Comparison of ENCODE assay signal across 17 cellular contexts in the genomic region with DNA sequence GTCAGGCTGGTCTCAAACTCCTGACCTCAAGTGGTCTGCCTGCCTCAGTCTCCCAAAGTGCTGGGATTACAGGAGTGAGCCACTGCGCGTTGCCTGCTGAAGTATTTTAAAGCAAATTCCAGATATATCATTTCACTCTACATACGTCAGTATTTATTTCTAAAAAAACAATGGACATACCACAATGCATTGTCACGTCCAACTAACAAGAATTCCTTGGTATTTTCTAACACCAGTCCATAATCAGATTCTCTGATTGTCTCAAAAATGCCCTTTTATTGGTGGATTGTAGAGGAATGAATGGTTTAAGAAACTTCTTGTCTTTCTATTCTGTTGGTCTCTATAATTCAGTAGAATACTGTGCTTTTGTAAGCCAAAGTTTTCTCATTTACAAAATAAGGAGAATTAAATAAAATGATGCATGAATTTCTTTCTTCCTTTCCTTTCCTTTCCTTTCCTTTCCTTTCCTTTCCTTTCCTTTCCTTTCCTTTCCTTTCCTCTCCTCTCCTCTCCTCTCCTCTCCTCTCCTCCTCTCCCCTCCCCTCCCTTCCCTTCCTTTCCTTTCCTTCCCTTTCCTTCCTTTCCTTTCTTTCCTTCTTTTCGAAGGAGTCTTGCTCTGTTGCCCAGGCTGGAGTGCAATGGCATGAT. TPM values are rescaled to one million over a fixed set of nuclear protein-coding genes. Genes with fewer than 3 reads are reported as not detected.
DNase-seq lines count a peak whose midpoint lies in the region; ATAC-seq, FAIRE-seq and TF ChIP-seq lines count a peak whose summit lies in the region.
"Had no signal": no experiment of that assay in that cellular context is flagged by ENCODE, and none has a peak within 500 bp of the region (broad histone marks: within the 10 kb centered on the region; RNA-seq: fewer than 3 reads in every experiment).

No MANE protein-coding gene starts in this region.

- H3K4me1 ChIP-seq in HepG2 (ENCODE audit: insufficient read depth, low read length) = no peaks in the 10 kb centered on the region
- H3K4me1 ChIP-seq in right lobe of liver = no peaks in the 10 kb centered on the region

- H2AFZ ChIP-seq in HepG2 (ENCODE audit: low read length) = no peak overlapping the region

- TF ChIP-seq CTCF in HepG2 (CRISPR knock-in tag; IDR thresholded peaks at IDR 0.05) (no peak), right lobe of liver (IDR thresholded peaks at IDR 0.05) (no peak), astrocyte of the spinal cord (IDR thresholded peaks at IDR 0.05; ENCODE audit: low read depth, low read length) (no peak), fibroblast of pulmonary artery (IDR thresholded peaks at IDR 0.05; ENCODE audit: low read length, missing control alignments) (no peak)

- H3K9me3 ChIP-seq in HepG2 (ENCODE audit: low read length) (no peaks in the 10 kb centered on the region), right lobe of liver (no peaks in the 10 kb centered on the region)
- H3K9me3 ChIP-seq: HAP-1 had no signal

- intact Hi-C loops in HepG2 (cut with micrococcal nuclease; ENCODE audit: unreplicated experiment) = no loop called here
- intact Hi-C loops in right lobe of liver (cut with DNase I) = no loop called here

- POLR2A ChIA-PET in HepG2 (lab: Yijun Ruan, JAX) = no interaction called here

- TF ChIP-seq RAD21 in HepG2 (CRISPR knock-in tag; IDR thresholded peaks at IDR 0.05) = no peak

- no peaks in the 10 kb centered on the region for H3K79me2 ChIP-seq in HepG2 (ENCODE audit: insufficient read depth, low read length)

- peaks cover 3 to 32% of the 10 kb centered on the region in 2 experiments for H3K36me3 ChIP-seq in HepG2 (replicated peaks in 1 of 2; ENCODE audit: control insufficient read depth in 1 of 2, insufficient read depth in 2 of 2, low read length in 2 of 2)
- H3K36me3 ChIP-seq in right lobe of liver = peaks cover 0 to 31% (median 15%) of the 10 kb centered on the region in 4 donors

- CTCF ChIA-PET in HepG2 (lab: Yijun Ruan, JAX; ENCODE audit: low intra/inter-chr PET ratio, low total read pairs) = no interaction called here

- no peak for DNase-seq in HepG2 (ENCODE audit: low spot score)
- no peak for DNase-seq in right lobe of liver
- DNase-seq in astrocyte of the spinal cord (ENCODE audit: low read depth, low spot score) = peak; percentile 24
- DNase-seq in fibroblast of pulmonary artery (ENCODE audit: low read depth) = peak; percentile 38
- no peak for DNase-seq in GM19240 (ENCODE audit: insufficient read length, low spot score)
- DNase-seq in GOT3 (lab: John Stamatoyannopoulos, UW) = no peak
- no peak for DNase-seq in activated gamma-delta T cell treated with Interleukin-2 at 50 U/mL for 16 hours
- DNase-seq: CD8-positive, alpha-beta T cell; COR-L47; DMS153; DMS79 treated with DMSO at 0.1 percent for 48 hours; HFFc6 had no signal

- H3K4me2 ChIP-seq in HepG2 (ENCODE audit: low read depth, low read length) = no peak overlapping the region

- TF ChIP-seq POLR2A in HepG2 (IDR thresholded peaks at IDR 0.05; ENCODE audit: insufficient read depth in 1 of 2, low read depth in 2 of 2, low read length in 2 of 2) (no peak), right lobe of liver (IDR thresholded peaks at IDR 0.05) (no peak)

- FAIRE-seq in HepG2 (lab: Jason Lieb, UNC) = no peak
- FAIRE-seq: D721Med, H1 had no signal

- no peaks in the 10 kb centered on the region for H4K20me1 ChIP-seq in HepG2 (ENCODE audit: insufficient read depth, low read length)

- H3K27ac ChIP-seq in HepG2 (ENCODE audit: extremely low read length, insufficient read depth, low read length) (no peak overlapping the region), right lobe of liver (no peak overlapping the region)
- H3K27ac ChIP-seq: 22Rv1 had no signal

- TF ChIP-seq EP300 in HepG2 (IDR thresholded peaks at IDR 0.05; ENCODE audit: low read depth in 2 of 2, low read length in 2 of 2) (no peak), HepG2 (CRISPR knock-in tag; IDR thresholded peaks at IDR 0.05; ENCODE audit: borderline replicate concordance) (no peak)

- no TSS peak for BruUV-seq in HepG2 (replicated peaks; lab: Mats Ljungman, UMichigan)

- H3K27me3 ChIP-seq in HepG2 (ENCODE audit: control insufficient read depth in 1 of 2, insufficient read depth in 2 of 2, low read length in 2 of 2) (no peaks in the 10 kb centered on the region), right lobe of liver (no peaks in the 10 kb centered on the region)

- in situ Hi-C loops in HepG2 (cut with HindIII; ENCODE audit: extremely low pct_ligation_motif_present, low pct_unique_long_range_greater_than_20kb) (no loop called here), astrocyte of the spinal cord (cut with HindIII; ENCODE audit: low sequenced_read_pairs) (no loop called here)

- ATAC-seq in HepG2 = no peak
- no peak for ATAC-seq in right lobe of liver
- no peak for ATAC-seq in GM18511 (IDR thresholded peaks at IDR 0.05; ENCODE audit: unreplicated experiment)
- ATAC-seq: CD8-positive, alpha-beta T cell had no signal

- H3K9ac ChIP-seq in HepG2 (ENCODE audit: insufficient read depth, low read depth, low read length) = no peak overlapping the region

- WGBS in HepG2 (ENCODE audit: low lambda C conversion rate) = 96% methylated on average over 5 of the region's 5 CpGs
- WGBS in right lobe of liver (ENCODE audit: insufficient coverage, low coverage, low lambda C conversion rate, missing lambda C conversion rate) = 93% methylated on average over 5 of the region's 5 CpGs

- no peak overlapping the region for H3K4me3 ChIP-seq in HepG2 (replicated peaks in 1 of 3; ENCODE audit: insufficient read depth in 1 of 3, low read depth in 2 of 3, low read length in 3 of 3)
- no peak overlapping the region for H3K4me3 ChIP-seq in right lobe of liver
- H3K4me3 ChIP-seq in astrocyte of the spinal cord (ENCODE audit: low read depth, low read length) = no peak overlapping the region
- H3K4me3 ChIP-seq in fibroblast of pulmonary artery (replicated peaks; ENCODE audit: low read depth, low read length) = no peak overlapping the region
- H3K4me3 ChIP-seq: HAP-1 had no signal

TF ChIP-seq in HepG2, 621 proteins besides CTCF, POLR2A, EP300 and RAD21:
- peak; percentile 27 for TF ChIP-seq SRSF9 (IDR thresholded peaks at IDR 0.05; ENCODE audit: borderline replicate concordance, insufficient read depth, low read depth, low read length, poor library complexity, severe bottlenecking)
- TF ChIP-seq, protein P1, sequence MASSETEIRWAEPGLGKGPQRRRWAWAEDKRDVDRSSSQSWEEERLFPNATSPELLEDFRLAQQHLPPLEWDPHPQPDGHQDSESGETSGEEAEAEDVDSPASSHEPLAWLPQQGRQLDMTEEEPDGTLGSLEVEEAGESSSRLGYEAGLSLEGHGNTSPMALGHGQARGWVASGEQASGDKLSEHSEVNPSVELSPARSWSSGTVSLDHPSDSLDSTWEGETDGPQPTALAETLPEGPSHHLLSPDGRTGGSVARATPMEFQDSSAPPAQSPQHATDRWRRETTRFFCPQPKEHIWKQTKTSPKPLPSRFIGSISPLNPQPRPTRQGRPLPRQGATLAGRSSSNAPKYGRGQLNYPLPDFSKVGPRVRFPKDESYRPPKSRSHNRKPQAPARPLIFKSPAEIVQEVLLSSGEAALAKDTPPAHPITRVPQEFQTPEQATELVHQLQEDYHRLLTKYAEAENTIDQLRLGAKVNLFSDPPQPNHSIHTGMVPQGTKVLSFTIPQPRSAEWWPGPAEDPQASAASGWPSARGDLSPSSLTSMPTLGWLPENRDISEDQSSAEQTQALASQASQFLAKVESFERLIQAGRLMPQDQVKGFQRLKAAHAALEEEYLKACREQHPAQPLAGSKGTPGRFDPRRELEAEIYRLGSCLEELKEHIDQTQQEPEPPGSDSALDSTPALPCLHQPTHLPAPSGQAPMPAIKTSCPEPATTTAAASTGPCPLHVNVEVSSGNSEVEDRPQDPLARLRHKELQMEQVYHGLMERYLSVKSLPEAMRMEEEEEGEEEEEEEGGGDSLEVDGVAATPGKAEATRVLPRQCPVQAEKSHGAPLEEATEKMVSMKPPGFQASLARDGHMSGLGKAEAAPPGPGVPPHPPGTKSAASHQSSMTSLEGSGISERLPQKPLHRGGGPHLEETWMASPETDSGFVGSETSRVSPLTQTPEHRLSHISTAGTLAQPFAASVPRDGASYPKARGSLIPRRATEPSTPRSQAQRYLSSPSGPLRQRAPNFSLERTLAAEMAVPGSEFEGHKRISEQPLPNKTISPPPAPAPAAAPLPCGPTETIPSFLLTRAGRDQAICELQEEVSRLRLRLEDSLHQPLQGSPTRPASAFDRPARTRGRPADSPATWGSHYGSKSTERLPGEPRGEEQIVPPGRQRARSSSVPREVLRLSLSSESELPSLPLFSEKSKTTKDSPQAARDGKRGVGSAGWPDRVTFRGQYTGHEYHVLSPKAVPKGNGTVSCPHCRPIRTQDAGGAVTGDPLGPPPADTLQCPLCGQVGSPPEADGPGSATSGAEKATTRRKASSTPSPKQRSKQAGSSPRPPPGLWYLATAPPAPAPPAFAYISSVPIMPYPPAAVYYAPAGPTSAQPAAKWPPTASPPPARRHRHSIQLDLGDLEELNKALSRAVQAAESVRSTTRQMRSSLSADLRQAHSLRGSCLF (CRISPR knock-in tag; IDR thresholded peaks at IDR 0.05; ENCODE audit: borderline replicate concordance) = no peak

RNA-seq across cellular contexts. Expression of a gene that starts 55.8 kb away (rescaled TPM):
- 13.9 and 14.2 TPM in 2 replicates for total RNA-seq in HepG2 (2016; rRNA removed; fragmentation: Illumina TruSeq; extraction: Trizol)
- total RNA-seq in HepG2 (2016; cell fraction: cytosol; rRNA removed; fragmentation: Illumina TruSeq; extraction: Trizol; ENCODE audit: low read depth) = 5.8 and 6.7 TPM in 2 replicates
- 10.6 and 11.0 TPM in 2 replicates for total RNA-seq in HepG2 (2016; cell fraction: insoluble cytoplasmic fraction; rRNA removed; fragmentation: Illumina TruSeq; extraction: Trizol)
- 4.5 and 5.9 TPM in 2 replicates for total RNA-seq in HepG2 (2016; cell fraction: membrane; rRNA removed; fragmentation: Illumina TruSeq; extraction: Trizol)
- total RNA-seq in HepG2 (2016; cell fraction: nucleus; rRNA removed; fragmentation: Illumina TruSeq; extraction: Trizol) = 20.5 and 26.2 TPM in 2 replicates
- polyA plus RNA-seq in HepG2 (2011; rRNA removed) = 8.6 and 9.2 TPM in 2 replicates
- 7.0 and 8.7 TPM in 2 replicates for polyA plus RNA-seq in HepG2 (2011; cell fraction: cytosol; rRNA removed)
- 16.7 and 19.0 TPM in 2 replicates for polyA plus RNA-seq in HepG2 (2011; cell fraction: nucleus; rRNA removed)
- 7.3 and 7.6 TPM in 2 replicates for polyA plus RNA-seq in HepG2 (2012)
- polyA plus RNA-seq in HepG2 (2016; cell fraction: cytosol; fragmentation: Illumina TruSeq; extraction: Trizol; ENCODE audit: low read depth) = 0.57 and 0.77 TPM in 2 replicates
- 7.9 and 10.6 TPM in 2 replicates for polyA plus RNA-seq in HepG2 (2016; cell fraction: insoluble cytoplasmic fraction; fragmentation: Illumina TruSeq; extraction: Trizol; ENCODE audit: low read depth)
- polyA plus RNA-seq in HepG2 (2016; cell fraction: membrane; fragmentation: Illumina TruSeq; extraction: Trizol; ENCODE audit: low read depth) = 1.4 and 1.5 TPM in 2 replicates
- polyA plus RNA-seq in HepG2 (2016; cell fraction: nucleus; fragmentation: Illumina TruSeq; extraction: Trizol; ENCODE audit: insufficient read depth, low read depth) = 10.4 and 11.0 TPM in 2 replicates
- polyA minus RNA-seq in HepG2 (2011; rRNA and poly(A)+ RNA removed; ENCODE audit: low replicate concordance) = 26.2 and 54.8 TPM in 2 replicates
- 11.6 and 12.3 TPM in 2 replicates for polyA minus RNA-seq in HepG2 (2011; cell fraction: cytosol; rRNA and poly(A)+ RNA removed)
- polyA minus RNA-seq in HepG2 (2011; cell fraction: nucleus; rRNA and poly(A)+ RNA removed) = 52.4 and 72.0 TPM in 2 replicates
- total RNA-seq in right lobe of liver = 10 to 100 TPM; 25.9 to 36.9 (median 30.8) TPM

Comparison
In these comparisons a context has a peak if more than half of its experiments do, and no peak if none do; other contexts are left out.
1. DNase-seq: peak in astrocyte of the spinal cord (single experiment) and fibroblast of pulmonary artery (single experiment); none in HepG2 (single experiment), right lobe of liver (0 of 3), GM19240 (single experiment), GOT3 (single experiment) and activated gamma-delta T cell treated with Interleukin-2 at 50 U/mL for 16 hours (single experiment).